2 cellular contexts compared by ENCODE assay signal in the genomic region with DNA sequence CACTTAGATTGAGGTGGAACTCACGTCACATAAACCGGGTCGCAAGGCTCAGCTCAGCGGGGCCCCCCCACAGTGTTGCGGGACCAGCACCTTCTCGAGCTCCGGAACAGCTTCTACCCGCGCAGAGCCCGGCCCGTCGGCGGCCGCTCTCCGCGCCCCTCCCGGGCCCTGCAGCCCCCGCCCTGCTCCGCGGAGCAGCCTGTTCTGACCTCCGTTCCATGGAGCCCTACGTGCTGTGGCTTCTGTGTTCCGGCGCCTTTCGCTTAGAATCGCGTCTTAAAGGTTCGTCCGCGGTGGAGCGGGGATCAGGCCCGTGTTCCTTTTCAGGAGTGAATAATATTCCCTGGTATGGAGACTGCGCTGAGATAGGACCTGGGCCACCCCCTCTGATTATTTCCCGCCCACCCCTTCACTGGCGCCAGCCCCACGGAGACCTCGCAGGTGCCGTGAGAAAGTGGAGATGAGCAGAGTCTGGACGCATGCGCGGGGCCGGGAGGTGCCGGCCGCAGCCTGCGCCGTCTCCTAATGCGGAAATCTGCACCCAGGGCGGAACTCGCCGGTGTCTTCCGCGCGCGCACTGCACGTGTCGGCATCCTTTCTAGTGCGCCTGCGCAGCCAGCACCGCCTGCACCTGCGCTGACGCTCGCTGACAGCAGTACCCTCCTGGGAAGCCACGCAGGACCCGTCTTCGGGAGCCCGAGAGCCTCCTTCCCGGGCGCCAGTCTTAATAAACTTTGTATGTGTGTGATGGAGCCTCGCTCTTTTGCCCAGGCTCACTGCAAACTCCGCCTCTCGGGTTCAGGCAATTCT.
TF ChIP-seq lines count a peak whose summit lies in the region.

No MANE protein-coding gene starts in this region.

TF ChIP-seq in GM23338, 12 proteins besides CTCF, POLR2A, EP300 and RAD21 (continued from another document and continues in another):
- TF ChIP-seq, protein P1, sequence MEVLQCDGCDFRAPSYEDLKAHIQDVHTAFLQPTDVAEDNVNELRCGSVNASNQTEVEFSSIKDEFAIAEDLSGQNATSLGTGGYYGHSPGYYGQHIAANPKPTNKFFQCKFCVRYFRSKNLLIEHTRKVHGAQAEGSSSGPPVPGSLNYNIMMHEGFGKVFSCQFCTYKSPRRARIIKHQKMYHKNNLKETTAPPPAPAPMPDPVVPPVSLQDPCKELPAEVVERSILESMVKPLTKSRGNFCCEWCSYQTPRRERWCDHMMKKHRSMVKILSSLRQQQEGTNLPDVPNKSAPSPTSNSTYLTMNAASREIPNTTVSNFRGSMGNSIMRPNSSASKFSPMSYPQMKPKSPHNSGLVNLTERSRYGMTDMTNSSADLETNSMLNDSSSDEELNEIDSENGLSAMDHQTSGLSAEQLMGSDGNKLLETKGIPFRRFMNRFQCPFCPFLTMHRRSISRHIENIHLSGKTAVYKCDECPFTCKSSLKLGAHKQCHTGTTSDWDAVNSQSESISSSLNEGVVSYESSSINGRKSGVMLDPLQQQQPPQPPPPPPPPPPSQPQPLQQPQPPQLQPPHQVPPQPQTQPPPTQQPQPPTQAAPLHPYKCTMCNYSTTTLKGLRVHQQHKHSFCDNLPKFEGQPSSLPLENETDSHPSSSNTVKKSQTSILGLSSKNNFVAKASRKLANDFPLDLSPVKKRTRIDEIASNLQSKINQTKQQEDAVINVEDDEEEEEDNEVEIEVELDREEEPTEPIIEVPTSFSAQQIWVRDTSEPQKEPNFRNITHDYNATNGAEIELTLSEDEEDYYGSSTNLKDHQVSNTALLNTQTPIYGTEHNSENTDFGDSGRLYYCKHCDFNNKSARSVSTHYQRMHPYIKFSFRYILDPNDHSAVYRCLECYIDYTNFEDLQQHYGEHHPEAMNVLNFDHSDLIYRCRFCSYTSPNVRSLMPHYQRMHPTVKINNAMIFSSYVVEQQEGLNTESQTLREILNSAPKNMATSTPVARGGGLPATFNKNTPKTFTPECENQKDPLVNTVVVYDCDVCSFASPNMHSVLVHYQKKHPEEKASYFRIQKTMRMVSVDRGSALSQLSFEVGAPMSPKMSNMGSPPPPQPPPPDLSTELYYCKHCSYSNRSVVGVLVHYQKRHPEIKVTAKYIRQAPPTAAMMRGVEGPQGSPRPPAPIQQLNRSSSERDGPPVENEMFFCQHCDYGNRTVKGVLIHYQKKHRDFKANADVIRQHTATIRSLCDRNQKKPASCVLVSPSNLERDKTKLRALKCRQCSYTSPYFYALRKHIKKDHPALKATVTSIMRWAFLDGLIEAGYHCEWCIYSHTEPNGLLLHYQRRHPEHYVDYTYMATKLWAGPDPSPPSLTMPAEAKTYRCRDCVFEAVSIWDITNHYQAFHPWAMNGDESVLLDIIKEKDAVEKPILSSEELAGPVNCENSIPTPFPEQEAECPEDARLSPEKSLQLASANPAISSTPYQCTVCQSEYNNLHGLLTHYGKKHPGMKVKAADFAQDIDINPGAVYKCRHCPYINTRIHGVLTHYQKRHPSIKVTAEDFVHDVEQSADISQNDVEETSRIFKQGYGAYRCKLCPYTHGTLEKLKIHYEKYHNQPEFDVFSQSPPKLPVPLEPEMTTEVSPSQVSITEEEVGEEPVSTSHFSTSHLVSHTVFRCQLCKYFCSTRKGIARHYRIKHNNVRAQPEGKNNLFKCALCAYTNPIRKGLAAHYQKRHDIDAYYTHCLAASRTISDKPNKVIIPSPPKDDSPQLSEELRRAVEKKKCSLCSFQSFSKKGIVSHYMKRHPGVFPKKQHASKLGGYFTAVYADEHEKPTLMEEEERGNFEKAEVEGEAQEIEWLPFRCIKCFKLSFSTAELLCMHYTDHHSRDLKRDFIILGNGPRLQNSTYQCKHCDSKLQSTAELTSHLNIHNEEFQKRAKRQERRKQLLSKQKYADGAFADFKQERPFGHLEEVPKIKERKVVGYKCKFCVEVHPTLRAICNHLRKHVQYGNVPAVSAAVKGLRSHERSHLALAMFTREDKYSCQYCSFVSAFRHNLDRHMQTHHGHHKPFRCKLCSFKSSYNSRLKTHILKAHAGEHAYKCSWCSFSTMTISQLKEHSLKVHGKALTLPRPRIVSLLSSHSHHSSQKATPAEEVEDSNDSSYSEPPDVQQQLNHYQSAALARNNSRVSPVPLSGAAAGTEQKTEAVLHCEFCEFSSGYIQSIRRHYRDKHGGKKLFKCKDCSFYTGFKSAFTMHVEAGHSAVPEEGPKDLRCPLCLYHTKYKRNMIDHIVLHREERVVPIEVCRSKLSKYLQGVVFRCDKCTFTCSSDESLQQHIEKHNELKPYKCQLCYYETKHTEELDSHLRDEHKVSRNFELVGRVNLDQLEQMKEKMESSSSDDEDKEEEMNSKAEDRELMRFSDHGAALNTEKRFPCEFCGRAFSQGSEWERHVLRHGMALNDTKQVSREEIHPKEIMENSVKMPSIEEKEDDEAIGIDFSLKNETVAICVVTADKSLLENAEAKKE (CRISPR knock-in tag; IDR thresholded peaks at IDR 0.05) = no peak
- TF ChIP-seq ZNF331 (CRISPR knock-in tag; IDR thresholded peaks at IDR 0.05; ENCODE audit: low read depth) = no peak
- TF ChIP-seq EZH2 (IDR thresholded peaks at IDR 0.05; ENCODE audit: low read depth, unreplicated experiment) = no peak
- TF ChIP-seq, protein P2, sequence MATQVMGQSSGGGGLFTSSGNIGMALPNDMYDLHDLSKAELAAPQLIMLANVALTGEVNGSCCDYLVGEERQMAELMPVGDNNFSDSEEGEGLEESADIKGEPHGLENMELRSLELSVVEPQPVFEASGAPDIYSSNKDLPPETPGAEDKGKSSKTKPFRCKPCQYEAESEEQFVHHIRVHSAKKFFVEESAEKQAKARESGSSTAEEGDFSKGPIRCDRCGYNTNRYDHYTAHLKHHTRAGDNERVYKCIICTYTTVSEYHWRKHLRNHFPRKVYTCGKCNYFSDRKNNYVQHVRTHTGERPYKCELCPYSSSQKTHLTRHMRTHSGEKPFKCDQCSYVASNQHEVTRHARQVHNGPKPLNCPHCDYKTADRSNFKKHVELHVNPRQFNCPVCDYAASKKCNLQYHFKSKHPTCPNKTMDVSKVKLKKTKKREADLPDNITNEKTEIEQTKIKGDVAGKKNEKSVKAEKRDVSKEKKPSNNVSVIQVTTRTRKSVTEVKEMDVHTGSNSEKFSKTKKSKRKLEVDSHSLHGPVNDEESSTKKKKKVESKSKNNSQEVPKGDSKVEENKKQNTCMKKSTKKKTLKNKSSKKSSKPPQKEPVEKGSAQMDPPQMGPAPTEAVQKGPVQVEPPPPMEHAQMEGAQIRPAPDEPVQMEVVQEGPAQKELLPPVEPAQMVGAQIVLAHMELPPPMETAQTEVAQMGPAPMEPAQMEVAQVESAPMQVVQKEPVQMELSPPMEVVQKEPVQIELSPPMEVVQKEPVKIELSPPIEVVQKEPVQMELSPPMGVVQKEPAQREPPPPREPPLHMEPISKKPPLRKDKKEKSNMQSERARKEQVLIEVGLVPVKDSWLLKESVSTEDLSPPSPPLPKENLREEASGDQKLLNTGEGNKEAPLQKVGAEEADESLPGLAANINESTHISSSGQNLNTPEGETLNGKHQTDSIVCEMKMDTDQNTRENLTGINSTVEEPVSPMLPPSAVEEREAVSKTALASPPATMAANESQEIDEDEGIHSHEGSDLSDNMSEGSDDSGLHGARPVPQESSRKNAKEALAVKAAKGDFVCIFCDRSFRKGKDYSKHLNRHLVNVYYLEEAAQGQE (IDR thresholded peaks at IDR 0.05; ENCODE audit: unreplicated experiment) = no peak
- no peak for TF ChIP-seq STAT1 (IDR thresholded peaks at IDR 0.05; ENCODE audit: unreplicated experiment)
- no peak for TF ChIP-seq POLR2AphosphoS5 (IDR thresholded peaks at IDR 0.05; ENCODE audit: low read depth)
- no peak for TF ChIP-seq ZNF114 (CRISPR knock-in tag; IDR thresholded peaks at IDR 0.05)
- TF ChIP-seq CREB1 (CRISPR knock-in tag; IDR thresholded peaks at IDR 0.05; ENCODE audit: low read depth) = no peak
- no peak for TF ChIP-seq EZH2phosphoT487 (IDR thresholded peaks at IDR 0.05; ENCODE audit: unreplicated experiment)
- TF ChIP-seq NANOG (IDR thresholded peaks at IDR 0.05; ENCODE audit: borderline replicate concordance) = no peak

TF ChIP-seq in WTC11, 78 proteins besides CTCF, POLR2A, EP300 and RAD21 (continued from another document):
- TF ChIP-seq, protein P3, sequence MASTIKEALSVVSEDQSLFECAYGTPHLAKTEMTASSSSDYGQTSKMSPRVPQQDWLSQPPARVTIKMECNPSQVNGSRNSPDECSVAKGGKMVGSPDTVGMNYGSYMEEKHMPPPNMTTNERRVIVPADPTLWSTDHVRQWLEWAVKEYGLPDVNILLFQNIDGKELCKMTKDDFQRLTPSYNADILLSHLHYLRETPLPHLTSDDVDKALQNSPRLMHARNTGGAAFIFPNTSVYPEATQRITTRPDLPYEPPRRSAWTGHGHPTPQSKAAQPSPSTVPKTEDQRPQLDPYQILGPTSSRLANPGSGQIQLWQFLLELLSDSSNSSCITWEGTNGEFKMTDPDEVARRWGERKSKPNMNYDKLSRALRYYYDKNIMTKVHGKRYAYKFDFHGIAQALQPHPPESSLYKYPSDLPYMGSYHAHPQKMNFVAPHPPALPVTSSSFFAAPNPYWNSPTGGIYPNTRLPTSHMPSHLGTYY (CRISPR knock-in tag; IDR thresholded peaks at IDR 0.05) = no peak
